In genomic region chr1:80915491-80915890, GRCh38 we compare ENCODE assay signal across 28 cellular contexts.
"Had no signal": no experiment of that assay in that cellular context is flagged by ENCODE, and none has a peak within 500 bp of the region (broad histone marks: within the 10 kb centered on the region; RNA-seq: fewer than 3 reads in every experiment).

No MANE protein-coding gene starts in this region.

- H3K4me1 ChIP-seq: ascending aorta, breast epithelium, colonic mucosa, esophagus squamous epithelium had no signal

- H3K4me1 Mint-ChIP-seq: activated CD4-positive, alpha-beta memory T cell treated with anti-CD3 and anti-CD28 coated beads, Interleukin-2, amount 10 ng/mL, durations not matched to agents 7 days and 5 days; activated CD4-positive, alpha-beta T cell treated with anti-CD3 and anti-CD28 coated beads, Interleukin-2, amount 10 ng/mL, durations not matched to agents 7 days and 5 days; activated naive CD4-positive, alpha-beta T cell treated with anti-CD3 and anti-CD28 coated beads, Interleukin-2, amount 10 ng/mL, durations not matched to agents 7 days and 5 days; activated naive CD8-positive, alpha-beta T cell treated with anti-CD3 and anti-CD28 coated beads, Interleukin-2, amount 10 ng/mL, durations not matched to agents 7 days and 5 days had no signal

- H3K27ac Mint-ChIP-seq: activated CD4-positive, alpha-beta memory T cell treated with anti-CD3 and anti-CD28 coated beads, Interleukin-2, amount 10 ng/mL, durations not matched to agents 7 days and 5 days; activated CD4-positive, alpha-beta T cell treated with anti-CD3 and anti-CD28 coated beads, Interleukin-2, amount 10 ng/mL, durations not matched to agents 7 days and 5 days; activated naive CD4-positive, alpha-beta T cell treated with anti-CD3 and anti-CD28 coated beads, Interleukin-2, amount 10 ng/mL, durations not matched to agents 7 days and 5 days; activated naive CD4-positive, alpha-beta T cell treated with anti-CD3 and anti-CD28 coated beads, Interleukin-2, amount 50 U/mL, for 72 hours; activated naive CD8-positive, alpha-beta T cell treated with anti-CD3 and anti-CD28 coated beads, Interleukin-2, amount 10 ng/mL, durations not matched to agents 7 days and 5 days; activated T-cell treated with anti-CD3 and anti-CD28 coated beads, Interleukin-2, amount 50 U/mL, for 24 hours; activated T-cell treated with anti-CD3 and anti-CD28 coated beads, Interleukin-2, amount 50 U/mL, for 72 hours; brain; WTC11 had no signal

- H3K4me3 ChIP-seq: ascending aorta, breast epithelium, cardiac muscle cell, colonic mucosa, esophagus squamous epithelium had no signal

- DNase-seq: activated CD4-positive, alpha-beta memory T cell treated with anti-CD3 and anti-CD28 coated beads, Interleukin-2, amount 10 ng/mL, durations not matched to agents 7 days and 5 days; activated CD4-positive, alpha-beta T cell treated with anti-CD3 and anti-CD28 coated beads for 1 hour; activated CD4-positive, alpha-beta T cell treated with anti-CD3 and anti-CD28 coated beads for 4 hours; activated CD4-positive, alpha-beta T cell treated with anti-CD3 and anti-CD28 coated beads, Interleukin-2, amount 10 ng/mL, durations not matched to agents 7 days and 5 days; activated CD4-positive, alpha-beta T cell treated with anti-CD3 and anti-CD28 coated beads, Interleukin-2, amount 50 U/mL, for 4 hours; activated CD8-positive, alpha-beta memory T cell treated with anti-CD3 and anti-CD28 coated beads, Interleukin-2, amount 50 U/mL, for 48 hours; activated gamma-delta T cell; activated naive CD4-positive, alpha-beta T cell; activated naive CD4-positive, alpha-beta T cell treated with anti-CD3 and anti-CD28 coated beads, Interleukin-2, amount 10 ng/mL, durations not matched to agents 7 days and 5 days; activated naive CD8-positive, alpha-beta T cell treated with anti-CD3 and anti-CD28 coated beads, Interleukin-2, amount 10 ng/mL, durations not matched to agents 7 days and 5 days; activated T-cell treated with anti-CD3 and anti-CD28 coated beads for 4 hours; activated T-cell treated with anti-CD3 and anti-CD28 coated beads, Interleukin-2, amount 50 U/mL, for 24 hours; activated T-cell treated with anti-CD3 and anti-CD28 coated beads, Interleukin-2, amount 50 U/mL, for 72 hours; central memory CD4-positive, alpha-beta T cell; cerebellar nuclear complex; colonic mucosa; effector CD8-positive, alpha-beta T cell; esophagus squamous epithelium; head of caudate nucleus; T-helper 2 cell had no signal

- H3K36me3 Mint-ChIP-seq: activated naive CD4-positive, alpha-beta T cell treated with anti-CD3 and anti-CD28 coated beads, Interleukin-2, amount 10 ng/mL, durations not matched to agents 7 days and 5 days; activated naive CD4-positive, alpha-beta T cell treated with anti-CD3 and anti-CD28 coated beads, Interleukin-2, amount 50 U/mL, for 72 hours; activated naive CD8-positive, alpha-beta T cell treated with anti-CD3 and anti-CD28 coated beads, Interleukin-2, amount 10 ng/mL, durations not matched to agents 7 days and 5 days; brain; WTC11 had no signal

- H3K27ac ChIP-seq: ascending aorta, breast epithelium, cardiac muscle cell, colonic mucosa, epithelial cell of prostate, esophagus squamous epithelium, VCaP had no signal

- H3K9me3 ChIP-seq: ascending aorta, breast epithelium, colonic mucosa, esophagus squamous epithelium had no signal

- H3K4me3 Mint-ChIP-seq: activated CD4-positive, alpha-beta memory T cell treated with anti-CD3 and anti-CD28 coated beads, Interleukin-2, amount 10 ng/mL, durations not matched to agents 7 days and 5 days; activated CD4-positive, alpha-beta T cell treated with anti-CD3 and anti-CD28 coated beads, Interleukin-2, amount 10 ng/mL, durations not matched to agents 7 days and 5 days; activated naive CD4-positive, alpha-beta T cell treated with anti-CD3 and anti-CD28 coated beads, Interleukin-2, amount 10 ng/mL, durations not matched to agents 7 days and 5 days; activated naive CD8-positive, alpha-beta T cell treated with anti-CD3 and anti-CD28 coated beads, Interleukin-2, amount 10 ng/mL, durations not matched to agents 7 days and 5 days; activated T-cell treated with anti-CD3 and anti-CD28 coated beads, Interleukin-2, amount 50 U/mL, for 24 hours; activated T-cell treated with anti-CD3 and anti-CD28 coated beads, Interleukin-2, amount 50 U/mL, for 72 hours; brain; WTC11 had no signal

- H3K36me3 ChIP-seq: ascending aorta, breast epithelium, cardiac muscle cell, colonic mucosa, esophagus squamous epithelium had no signal

- H3K27me3 ChIP-seq: ascending aorta, breast epithelium, cardiac muscle cell, colonic mucosa, esophagus squamous epithelium had no signal

- H3K27me3 Mint-ChIP-seq: activated CD4-positive, alpha-beta memory T cell treated with anti-CD3 and anti-CD28 coated beads, Interleukin-2, amount 10 ng/mL, durations not matched to agents 7 days and 5 days; activated CD4-positive, alpha-beta T cell treated with anti-CD3 and anti-CD28 coated beads, Interleukin-2, amount 10 ng/mL, durations not matched to agents 7 days and 5 days; activated naive CD4-positive, alpha-beta T cell treated with anti-CD3 and anti-CD28 coated beads, Interleukin-2, amount 10 ng/mL, durations not matched to agents 7 days and 5 days; activated naive CD8-positive, alpha-beta T cell treated with anti-CD3 and anti-CD28 coated beads, Interleukin-2, amount 10 ng/mL, durations not matched to agents 7 days and 5 days; activated T-cell treated with anti-CD3 and anti-CD28 coated beads, Interleukin-2, amount 50 U/mL, for 24 hours had no signal
